ENCODE assay signal across 1 cellular context in the genomic region with DNA sequence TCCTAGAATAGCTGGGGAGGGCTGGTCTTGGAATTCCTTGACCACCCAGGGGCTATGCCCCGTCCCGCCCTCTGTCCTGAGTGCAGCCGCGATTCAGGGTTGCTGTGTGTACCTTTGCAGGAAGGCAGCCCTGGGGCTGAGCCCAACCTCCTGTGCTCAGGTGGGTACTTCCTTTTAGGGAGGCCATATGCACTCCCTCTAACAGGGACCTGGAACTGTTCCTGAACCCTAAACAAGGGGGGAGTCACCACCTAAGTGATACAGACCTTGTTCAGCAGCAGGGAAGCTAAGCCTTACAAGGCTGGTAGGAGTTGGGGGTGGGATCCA.
TF ChIP-seq lines count a peak whose summit lies in the region.

No MANE protein-coding gene starts in this region.

TF ChIP-seq in A549, 52 proteins besides CTCF, POLR2A, EP300 and RAD21 (continued from another document):
- TF ChIP-seq, protein P1, sequence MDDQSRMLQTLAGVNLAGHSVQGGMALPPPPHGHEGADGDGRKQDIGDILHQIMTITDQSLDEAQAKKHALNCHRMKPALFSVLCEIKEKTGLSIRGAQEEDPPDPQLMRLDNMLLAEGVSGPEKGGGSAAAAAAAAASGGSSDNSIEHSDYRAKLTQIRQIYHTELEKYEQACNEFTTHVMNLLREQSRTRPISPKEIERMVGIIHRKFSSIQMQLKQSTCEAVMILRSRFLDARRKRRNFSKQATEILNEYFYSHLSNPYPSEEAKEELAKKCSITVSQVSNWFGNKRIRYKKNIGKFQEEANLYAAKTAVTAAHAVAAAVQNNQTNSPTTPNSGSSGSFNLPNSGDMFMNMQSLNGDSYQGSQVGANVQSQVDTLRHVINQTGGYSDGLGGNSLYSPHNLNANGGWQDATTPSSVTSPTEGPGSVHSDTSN (IDR thresholded peaks at IDR 0.05), result no peak
- TF ChIP-seq KDM1A (IDR thresholded peaks at IDR 0.05; ENCODE audit: low read depth) (no peak), FOSB (CRISPR knock-in tag; IDR thresholded peaks at IDR 0.05) (no peak), HOXA7 (CRISPR knock-in tag; IDR thresholded peaks at IDR 0.05) (no peak), FOSL2 (IDR thresholded peaks at IDR 0.05) (no peak), FOSL2 (CRISPR knock-in tag; IDR thresholded peaks at IDR 0.05) (no peak), SREBF2 (IDR thresholded peaks at IDR 0.05) (no peak), MAFK (IDR thresholded peaks at IDR 0.05; ENCODE audit: partially characterized antibody) (no peak), NPAS2 (CRISPR knock-in tag; IDR thresholded peaks at IDR 0.05; ENCODE audit: borderline replicate concordance) (no peak), CHD2 (IDR thresholded peaks at IDR 0.05; ENCODE audit: low read length, partially characterized antibody) (no peak), EHMT2 (IDR thresholded peaks at IDR 0.05; ENCODE audit: low read depth) (no peak)
- TF ChIP-seq, protein P2, sequence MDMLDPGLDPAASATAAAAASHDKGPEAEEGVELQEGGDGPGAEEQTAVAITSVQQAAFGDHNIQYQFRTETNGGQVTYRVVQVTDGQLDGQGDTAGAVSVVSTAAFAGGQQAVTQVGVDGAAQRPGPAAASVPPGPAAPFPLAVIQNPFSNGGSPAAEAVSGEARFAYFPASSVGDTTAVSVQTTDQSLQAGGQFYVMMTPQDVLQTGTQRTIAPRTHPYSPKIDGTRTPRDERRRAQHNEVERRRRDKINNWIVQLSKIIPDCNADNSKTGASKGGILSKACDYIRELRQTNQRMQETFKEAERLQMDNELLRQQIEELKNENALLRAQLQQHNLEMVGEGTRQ (IDR thresholded peaks at IDR 0.05), result no peak
- TF ChIP-seq, protein P3, sequence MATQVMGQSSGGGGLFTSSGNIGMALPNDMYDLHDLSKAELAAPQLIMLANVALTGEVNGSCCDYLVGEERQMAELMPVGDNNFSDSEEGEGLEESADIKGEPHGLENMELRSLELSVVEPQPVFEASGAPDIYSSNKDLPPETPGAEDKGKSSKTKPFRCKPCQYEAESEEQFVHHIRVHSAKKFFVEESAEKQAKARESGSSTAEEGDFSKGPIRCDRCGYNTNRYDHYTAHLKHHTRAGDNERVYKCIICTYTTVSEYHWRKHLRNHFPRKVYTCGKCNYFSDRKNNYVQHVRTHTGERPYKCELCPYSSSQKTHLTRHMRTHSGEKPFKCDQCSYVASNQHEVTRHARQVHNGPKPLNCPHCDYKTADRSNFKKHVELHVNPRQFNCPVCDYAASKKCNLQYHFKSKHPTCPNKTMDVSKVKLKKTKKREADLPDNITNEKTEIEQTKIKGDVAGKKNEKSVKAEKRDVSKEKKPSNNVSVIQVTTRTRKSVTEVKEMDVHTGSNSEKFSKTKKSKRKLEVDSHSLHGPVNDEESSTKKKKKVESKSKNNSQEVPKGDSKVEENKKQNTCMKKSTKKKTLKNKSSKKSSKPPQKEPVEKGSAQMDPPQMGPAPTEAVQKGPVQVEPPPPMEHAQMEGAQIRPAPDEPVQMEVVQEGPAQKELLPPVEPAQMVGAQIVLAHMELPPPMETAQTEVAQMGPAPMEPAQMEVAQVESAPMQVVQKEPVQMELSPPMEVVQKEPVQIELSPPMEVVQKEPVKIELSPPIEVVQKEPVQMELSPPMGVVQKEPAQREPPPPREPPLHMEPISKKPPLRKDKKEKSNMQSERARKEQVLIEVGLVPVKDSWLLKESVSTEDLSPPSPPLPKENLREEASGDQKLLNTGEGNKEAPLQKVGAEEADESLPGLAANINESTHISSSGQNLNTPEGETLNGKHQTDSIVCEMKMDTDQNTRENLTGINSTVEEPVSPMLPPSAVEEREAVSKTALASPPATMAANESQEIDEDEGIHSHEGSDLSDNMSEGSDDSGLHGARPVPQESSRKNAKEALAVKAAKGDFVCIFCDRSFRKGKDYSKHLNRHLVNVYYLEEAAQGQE (IDR thresholded peaks at IDR 0.05), result no peak
- TF ChIP-seq, protein P4, sequence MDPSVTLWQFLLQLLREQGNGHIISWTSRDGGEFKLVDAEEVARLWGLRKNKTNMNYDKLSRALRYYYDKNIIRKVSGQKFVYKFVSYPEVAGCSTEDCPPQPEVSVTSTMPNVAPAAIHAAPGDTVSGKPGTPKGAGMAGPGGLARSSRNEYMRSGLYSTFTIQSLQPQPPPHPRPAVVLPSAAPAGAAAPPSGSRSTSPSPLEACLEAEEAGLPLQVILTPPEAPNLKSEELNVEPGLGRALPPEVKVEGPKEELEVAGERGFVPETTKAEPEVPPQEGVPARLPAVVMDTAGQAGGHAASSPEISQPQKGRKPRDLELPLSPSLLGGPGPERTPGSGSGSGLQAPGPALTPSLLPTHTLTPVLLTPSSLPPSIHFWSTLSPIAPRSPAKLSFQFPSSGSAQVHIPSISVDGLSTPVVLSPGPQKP (IDR thresholded peaks at IDR 0.05; ENCODE audit: low read depth, low read length), result no peak
TF ChIP-seq in A549: peak in this region for 0.
